8 cellular contexts compared by ENCODE assay signal in the genomic region with DNA sequence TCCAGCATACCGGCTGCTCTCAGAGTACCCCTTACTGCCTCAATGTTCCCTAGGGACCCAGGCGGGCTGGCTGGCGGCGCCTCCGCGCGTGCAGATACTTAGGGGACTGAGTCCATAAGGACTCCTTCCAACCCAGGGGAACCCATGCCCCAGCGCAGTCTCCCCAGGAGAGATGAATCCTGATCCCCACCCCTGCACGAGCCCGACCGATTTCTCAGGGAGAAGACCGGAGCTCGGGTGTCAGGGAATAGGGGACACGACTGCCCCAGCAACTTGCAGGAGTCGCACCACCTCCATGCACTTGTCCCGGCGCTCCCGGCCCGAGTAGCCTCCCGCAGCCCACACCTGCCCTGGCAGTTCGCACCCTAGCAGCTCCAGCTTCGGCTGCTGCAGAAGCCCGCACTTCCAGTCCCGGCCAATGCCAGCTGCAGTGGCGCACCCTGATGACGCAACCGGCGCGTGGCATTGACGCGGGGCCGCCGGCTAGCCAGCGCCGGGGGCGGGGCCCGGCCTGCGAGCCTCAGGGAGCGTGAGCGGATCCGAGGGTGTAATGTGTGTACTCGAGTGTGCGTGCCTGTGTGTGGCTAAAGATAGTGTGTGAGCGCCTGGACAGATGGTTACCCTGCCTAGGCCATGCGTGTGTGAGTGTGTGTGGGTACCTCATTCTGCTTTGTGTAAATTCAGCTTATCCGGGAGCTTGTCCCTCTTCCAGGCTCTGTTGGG. TPM values are rescaled to one million over a fixed set of nuclear protein-coding genes. Genes with fewer than 3 reads are reported as not detected.
DNase-seq lines count a peak whose midpoint lies in the region; ATAC-seq and TF ChIP-seq lines count a peak whose summit lies in the region.

A gene with protein sequence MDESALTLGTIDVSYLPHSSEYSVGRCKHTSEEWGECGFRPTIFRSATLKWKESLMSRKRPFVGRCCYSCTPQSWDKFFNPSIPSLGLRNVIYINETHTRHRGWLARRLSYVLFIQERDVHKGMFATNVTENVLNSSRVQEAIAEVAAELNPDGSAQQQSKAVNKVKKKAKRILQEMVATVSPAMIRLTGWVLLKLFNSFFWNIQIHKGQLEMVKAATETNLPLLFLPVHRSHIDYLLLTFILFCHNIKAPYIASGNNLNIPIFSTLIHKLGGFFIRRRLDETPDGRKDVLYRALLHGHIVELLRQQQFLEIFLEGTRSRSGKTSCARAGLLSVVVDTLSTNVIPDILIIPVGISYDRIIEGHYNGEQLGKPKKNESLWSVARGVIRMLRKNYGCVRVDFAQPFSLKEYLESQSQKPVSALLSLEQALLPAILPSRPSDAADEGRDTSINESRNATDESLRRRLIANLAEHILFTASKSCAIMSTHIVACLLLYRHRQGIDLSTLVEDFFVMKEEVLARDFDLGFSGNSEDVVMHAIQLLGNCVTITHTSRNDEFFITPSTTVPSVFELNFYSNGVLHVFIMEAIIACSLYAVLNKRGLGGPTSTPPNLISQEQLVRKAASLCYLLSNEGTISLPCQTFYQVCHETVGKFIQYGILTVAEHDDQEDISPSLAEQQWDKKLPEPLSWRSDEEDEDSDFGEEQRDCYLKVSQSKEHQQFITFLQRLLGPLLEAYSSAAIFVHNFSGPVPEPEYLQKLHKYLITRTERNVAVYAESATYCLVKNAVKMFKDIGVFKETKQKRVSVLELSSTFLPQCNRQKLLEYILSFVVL (minus strand): TSS at position 437 of the 723 bp plus-strand sequence. CDS start 1,981 bp downstream, outside the sequence.

- peak within 1 kb of the TSS; percentile 94 for H3K27ac Mint-ChIP-seq in activated CD8-positive, alpha-beta T cell treated with anti-CD3 and anti-CD28 coated beads, Interleukin-2, amount 10 ng/mL, durations not matched to agents 7 days and 5 days

- no peaks in the 10 kb centered on the region for H3K9me3 ChIP-seq in ectodermal cell (ENCODE audit: control insufficient read depth, low read length)

- ATAC-seq in GM19328 (IDR thresholded peaks at IDR 0.05; ENCODE audit: unreplicated experiment) (peak; percentile 92), HG03469 (IDR thresholded peaks at IDR 0.05; ENCODE audit: unreplicated experiment) (peak; percentile 95)
- ATAC-seq in activated CD8-positive, alpha-beta T cell treated with anti-CD3 and anti-CD28 coated beads, Interleukin-2, amount 10 ng/mL, durations not matched to agents 7 days and 5 days, result peak; percentile 96

- TF ChIP-seq CTCF in C4-2B (conservative IDR thresholded peaks at IDR 0.05), result no peak

- H3K27me3 ChIP-seq in ectodermal cell (ENCODE audit: control insufficient read depth, insufficient read depth, low read length, poor library complexity, severe bottlenecking), result no peaks in the 10 kb centered on the region

- H3K4me3 ChIP-seq in ectodermal cell (ENCODE audit: insufficient read depth, low read depth, low read length), result peak within 1 kb of the TSS; percentile 88

- CTCF ChIA-PET in activated CD8-positive, alpha-beta T cell treated with anti-CD3 and anti-CD28 coated beads, Interleukin-2, amount 10 ng/mL, durations not matched to agents 7 days and 5 days (lab: Charles Lee), result interaction anchor here (1.0 to 2.1 kb wide), 6 partner anchors 10 to 289 kb away, joined by 3 to 5 read pairs (median 3); a partner anchor contains a TSS

- WGBS in ectodermal cell, 2 experiments, result 1% methylated on average over 46 of the region's 46 CpGs

- H3K27ac ChIP-seq in C4-2B, result peak within 1 kb of the TSS; percentile 73
- no peak within 1 kb of the TSS for H3K27ac ChIP-seq in ectodermal cell (ENCODE audit: insufficient read depth, low read depth, low read length, poor library complexity, severe bottlenecking)

- H3K36me3 ChIP-seq in ectodermal cell (ENCODE audit: control insufficient read depth, insufficient read depth, low read length), result no peaks in the 10 kb centered on the region

- peaks cover 20% of the 10 kb centered on the region for H3K4me1 Mint-ChIP-seq in activated CD8-positive, alpha-beta T cell treated with anti-CD3 and anti-CD28 coated beads, Interleukin-2, amount 10 ng/mL, durations not matched to agents 7 days and 5 days (ENCODE audit: low read depth)

- peaks cover 5% of the 10 kb centered on the region for H3K9me3 Mint-ChIP-seq in activated CD8-positive, alpha-beta T cell treated with anti-CD3 and anti-CD28 coated beads, Interleukin-2, amount 10 ng/mL, durations not matched to agents 7 days and 5 days (ENCODE audit: insufficient read depth)

- POLR2A ChIA-PET in activated CD8-positive, alpha-beta T cell treated with anti-CD3 and anti-CD28 coated beads, Interleukin-2, amount 10 ng/mL, durations not matched to agents 7 days and 5 days (lab: Charles Lee), result interaction anchor here (1.1 to 2.2 kb wide), 3 partner anchors 15 to 263 kb away, joined by 4 to 7 read pairs (median 4); a partner anchor contains a TSS

- DNase-seq in NCI-H82 (lab: John Stamatoyannopoulos, UW) (peak; percentile 90), lung microvascular endothelial cell (ENCODE audit: low read depth in 2 of 2) (peak; percentile 93 to 95)
- peak; percentile 97 for DNase-seq in activated CD8-positive, alpha-beta T cell treated with anti-CD3 and anti-CD28 coated beads, Interleukin-2, amount 10 ng/mL, durations not matched to agents 7 days and 5 days
- DNase-seq in stimulated activated CD4-positive, alpha-beta T cell treated with anti-CD3 and anti-CD28 coated beads, TNF-alpha, amount 100 ng/mL, for 4 hours (ENCODE audit: low read depth in 3 of 3), result peak; percentile 96 to 100 (median 97)

- peaks cover 12% of the 10 kb centered on the region for H3K36me3 Mint-ChIP-seq in activated CD8-positive, alpha-beta T cell treated with anti-CD3 and anti-CD28 coated beads, Interleukin-2, amount 10 ng/mL, durations not matched to agents 7 days and 5 days (ENCODE audit: low read depth)

- no peaks in the 10 kb centered on the region for H3K4me1 ChIP-seq in ectodermal cell (ENCODE audit: control insufficient read depth, insufficient read depth, low read length)

- peak within 1 kb of the TSS; percentile 84 for H3K4me3 Mint-ChIP-seq in activated CD8-positive, alpha-beta T cell treated with anti-CD3 and anti-CD28 coated beads, Interleukin-2, amount 10 ng/mL, durations not matched to agents 7 days and 5 days

- H3K27me3 Mint-ChIP-seq in activated CD8-positive, alpha-beta T cell treated with anti-CD3 and anti-CD28 coated beads, Interleukin-2, amount 10 ng/mL, durations not matched to agents 7 days and 5 days (ENCODE audit: low read depth), result peaks cover 2% of the 10 kb centered on the region

RNA-seq across cellular contexts. Expression of the gene that starts here (rescaled TPM):
- 1 to 10 TPM; 6.1 to 7.1 TPM for total RNA-seq in activated CD8-positive, alpha-beta T cell treated with anti-CD3 and anti-CD28 coated beads, Interleukin-2, amount 10 ng/mL, durations not matched to agents 7 days and 5 days
- polyA plus RNA-seq in ectodermal cell (2013, experiment 1 of 4), result 11.7 TPM
- polyA plus RNA-seq in ectodermal cell (2013, experiment 2 of 4), result 13.3 TPM
- polyA plus RNA-seq in ectodermal cell (2013, experiment 3 of 4), result 12.3 TPM
- polyA plus RNA-seq in ectodermal cell (2013, experiment 4 of 4), result 13.4 TPM
- total RNA-seq in lung microvascular endothelial cell, result 4.6 and 5.2 TPM in 2 replicates
